ENCODE assay signal across 9 cellular contexts in the genomic region with DNA sequence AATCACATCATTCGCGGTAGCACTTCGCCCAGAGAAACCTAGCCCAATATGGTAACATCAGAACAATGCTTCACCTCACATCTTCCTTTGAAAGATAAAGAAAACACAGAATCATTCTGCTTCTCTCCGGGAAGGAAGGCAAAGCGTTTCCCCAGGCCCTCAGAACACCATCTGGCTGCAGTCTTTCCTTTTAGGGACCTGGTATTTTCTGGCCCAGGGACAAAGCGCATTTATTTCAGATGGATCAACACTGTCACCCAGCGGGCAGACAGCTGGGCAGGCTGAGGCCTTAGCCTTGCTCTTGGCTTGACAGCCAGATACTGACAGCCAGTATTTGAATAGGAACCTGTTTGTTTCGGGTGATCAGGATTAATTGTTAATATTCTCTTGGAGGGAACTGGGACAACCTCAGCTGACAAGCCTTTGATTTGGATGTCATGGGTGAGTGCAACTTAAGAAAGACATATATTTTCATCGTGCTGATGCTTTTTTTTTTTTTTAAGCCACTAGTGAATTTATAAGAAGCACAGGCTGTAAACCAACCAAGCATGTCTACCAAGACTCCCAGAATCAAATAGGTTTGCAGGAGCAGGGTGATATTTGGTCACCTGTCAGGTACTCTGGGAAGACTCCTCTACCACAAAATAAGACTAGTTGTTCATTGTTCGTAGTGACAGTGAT.
DNase-seq lines count a peak whose midpoint lies in the region; ATAC-seq and TF ChIP-seq lines count a peak whose summit lies in the region.
"Had no signal": no experiment of that assay in that cellular context is flagged by ENCODE, and none has a peak within 500 bp of the region (broad histone marks: within the 10 kb centered on the region; RNA-seq: fewer than 3 reads in every experiment).

No MANE protein-coding gene starts in this region.

- H2AFZ ChIP-seq in OCI-LY7 (ENCODE audit: low read length) = peak overlapping the region; percentile 80

- H3K4me2 ChIP-seq in OCI-LY7 (ENCODE audit: low read length) = peak overlapping the region; percentile 81

- peaks cover 7% of the 10 kb centered on the region for H3K27me3 Mint-ChIP-seq in endodermal cell (ENCODE audit: insufficient read depth)
- H3K27me3 Mint-ChIP-seq: B cell had no signal

- no peaks in the 10 kb centered on the region for H3K9me3 ChIP-seq in OCI-LY7 (ENCODE audit: low read length)
- H3K9me3 ChIP-seq in endodermal cell (ENCODE audit: control insufficient read depth, low read length) = no peaks in the 10 kb centered on the region
- H3K9me3 ChIP-seq in lower lobe of right lung = no peaks in the 10 kb centered on the region

- peaks cover 23% of the 10 kb centered on the region for H3K4me1 Mint-ChIP-seq in endodermal cell
- H3K4me1 Mint-ChIP-seq: B cell had no signal

- ATAC-seq in lower lobe of right lung = peak; percentile 90 to 91

- intact Hi-C loops in OCI-LY7 (cut with micrococcal nuclease; ENCODE audit: unreplicated experiment) = loop anchor here (1.0 to 5.0 kb wide), 6 partner anchors 119 to 1189 kb away; a partner anchor contains a TSS
- intact Hi-C loops in lower lobe of right lung (cut with DNase I) = loop anchor here (5.0 kb wide), 1 partner anchor 219 kb away; no protein-coding TSS in a partner anchor

- POLR2A ChIA-PET in OCI-LY7 (lab: Charles Lee) = interaction anchor here (0.5 to 2.9 kb wide), 7 partner anchors 14 to 355 kb away, joined by 3 to 7 read pairs (median 3); a partner anchor contains a TSS

- no peak overlapping the region for H3K9ac ChIP-seq in endodermal cell (ENCODE audit: extremely low read depth, low read length, poor library complexity, severe bottlenecking)

- peak overlapping the region; percentile 54 for H3K27ac Mint-ChIP-seq in endodermal cell
- H3K27ac Mint-ChIP-seq: B cell had no signal

- H3K4me3 ChIP-seq in OCI-LY7 (ENCODE audit: low read depth, low read length, poor library complexity, severe bottlenecking) (peak overlapping the region; percentile 59), endodermal cell (ENCODE audit: low read length) (no peak overlapping the region), lower lobe of right lung (no peak overlapping the region)

- DNase-seq in NCI-H187 (lab: John Stamatoyannopoulos, UW) (peak; percentile 28 to 31), NCI-H187 treated with DMSO at 0.1 percent for 48 hours (lab: John Stamatoyannopoulos, UW) (no peak), OCI-LY7 (ENCODE audit: low spot score) (peak; percentile 89), endodermal cell (peak; percentile 95), lower lobe of right lung (peak; percentile 66), ureter (ENCODE audit: low spot score) (peak; percentile 86), activated T-cell treated with anti-CD3 and anti-CD28 coated beads for 4 hours (no peak), CD1c-positive myeloid dendritic cell (ENCODE audit: extremely low spot score) (no peak)

- no TSS peak for BruUV-seq in OCI-LY7 (replicated peaks; lab: Mats Ljungman, UMichigan)

- peak overlapping the region; percentile 68 for H3K27ac ChIP-seq in OCI-LY7 (ENCODE audit: low read depth, low read length, poor library complexity, severe bottlenecking)
- peak overlapping the region; percentile 83 for H3K27ac ChIP-seq in endodermal cell (ENCODE audit: low read depth, low read length)
- peak overlapping the region; percentile 51 for H3K27ac ChIP-seq in lower lobe of right lung

- no peaks in the 10 kb centered on the region for H4K20me1 ChIP-seq in OCI-LY7 (ENCODE audit: insufficient read depth, low read length)

- CTCF ChIA-PET in OCI-LY7 (lab: Charles Lee; ENCODE audit: unreplicated experiment) = interaction anchor here (0.5 to 1.9 kb wide), 2 partner anchors 216 to 219 kb away, joined by 4 to 9 read pairs; no protein-coding TSS in a partner anchor

- H3K4me1 ChIP-seq in OCI-LY7 (ENCODE audit: insufficient read depth, low read length, poor library complexity, severe bottlenecking) = peaks cover 80% of the 10 kb centered on the region
- H3K4me1 ChIP-seq in endodermal cell (ENCODE audit: control insufficient read depth, insufficient read depth, low read length) = no peaks in the 10 kb centered on the region
- H3K4me1 ChIP-seq in lower lobe of right lung = peaks cover 10% of the 10 kb centered on the region

- no peak overlapping the region for H3K4me3 Mint-ChIP-seq in endodermal cell
- H3K4me3 Mint-ChIP-seq: B cell had no signal

- TF ChIP-seq CTCF in OCI-LY7 (conservative IDR thresholded peaks at IDR 0.05; ENCODE audit: low read length) (peak; percentile 98), endodermal cell (conservative IDR thresholded peaks at IDR 0.05) (peak; percentile 91), lower lobe of right lung (IDR thresholded peaks at IDR 0.05) (peak; percentile 84)

- no peaks in the 10 kb centered on the region for H3K9me2 ChIP-seq in OCI-LY7 (ENCODE audit: insufficient read depth, low read length)

- no peaks in the 10 kb centered on the region for H3K36me3 Mint-ChIP-seq in endodermal cell (ENCODE audit: low read depth)

- H3K9me3 Mint-ChIP-seq in endodermal cell = peaks cover 2% of the 10 kb centered on the region

- no peaks in the 10 kb centered on the region for H3K79me2 ChIP-seq in OCI-LY7 (ENCODE audit: insufficient read depth, low read depth, low read length)

- H3K36me3 ChIP-seq in OCI-LY7 (ENCODE audit: insufficient read depth, low read length) = no peaks in the 10 kb centered on the region
- no peaks in the 10 kb centered on the region for H3K36me3 ChIP-seq in endodermal cell (ENCODE audit: control insufficient read depth, insufficient read depth, low read length)
- H3K36me3 ChIP-seq in lower lobe of right lung = no peaks in the 10 kb centered on the region

- H3K27me3 ChIP-seq in endodermal cell (ENCODE audit: control insufficient read depth, insufficient read depth, low read length, poor library complexity, severe bottlenecking) (peaks cover 6% of the 10 kb centered on the region), lower lobe of right lung (ENCODE audit: low read depth) (no peaks in the 10 kb centered on the region)

- 22 to 25% methylated on average over 7 to 10 of the region's 10 CpGs for WGBS in endodermal cell (ENCODE audit: insufficient coverage in 1 of 2, insufficient read length in 1 of 2), 2 experiments

Comparison
In these comparisons a context has a peak if more than half of its experiments do, and no peak if none do; other contexts are left out.
1. DNase-seq: peak in NCI-H187 (2 of 2), OCI-LY7 (single experiment), endodermal cell (single experiment), lower lobe of right lung (single experiment) and ureter (single experiment); none in NCI-H187 treated with DMSO at 0.1 percent for 48 hours (single experiment), activated T-cell treated with anti-CD3 and anti-CD28 coated beads for 4 hours (single experiment) and CD1c-positive myeloid dendritic cell (single experiment).
2. Peak in every context shown above with its lines, with median percentiles within 50 percentile points of each other: H3K27ac ChIP-seq and CTCF ChIP-seq.